In genomic region chr2:162221064-162221463, GRCh38 we compare ENCODE assay signal across 8 cellular contexts. TPM values are rescaled to one million over a fixed set of nuclear protein-coding genes. Genes with fewer than 3 reads are reported as not detected.
DNase-seq lines count a peak whose midpoint lies in the region; ATAC-seq and TF ChIP-seq lines count a peak whose summit lies in the region.

No MANE protein-coding gene starts in this region.

- H3K27ac ChIP-seq in DND-41 (ENCODE audit: low read length): no peak overlapping the region

- H3K4me3 Mint-ChIP-seq in T-helper 17 cell: no peak overlapping the region

- no peaks in the 10 kb centered on the region for H3K79me2 ChIP-seq in DND-41 (ENCODE audit: insufficient read depth, low read length)

- no peak overlapping the region for H3K4me3 ChIP-seq in DND-41 (ENCODE audit: low read depth in 1 of 2, low read length in 2 of 2)

- H3K36me3 Mint-ChIP-seq in T-helper 17 cell (ENCODE audit: low read depth): no peaks in the 10 kb centered on the region

- no peak overlapping the region for H3K9ac ChIP-seq in DND-41 (ENCODE audit: low read depth, low read length)

- no peak overlapping the region for H3K4me2 ChIP-seq in DND-41 (ENCODE audit: insufficient read depth, low read length)

- no peak overlapping the region for H2AFZ ChIP-seq in DND-41 (ENCODE audit: low read depth, low read length)

- no peaks in the 10 kb centered on the region for H3K4me1 ChIP-seq in DND-41 (ENCODE audit: insufficient read depth, low read length)

- peaks cover 3% of the 10 kb centered on the region for H3K4me1 Mint-ChIP-seq in T-helper 17 cell

- H3K36me3 ChIP-seq in DND-41 (ENCODE audit: insufficient read depth, low read length): no peaks in the 10 kb centered on the region

- ATAC-seq in DND-41 (ENCODE audit: insufficient read depth, low read depth): peak; percentile 83
- ATAC-seq in GM21423 (IDR thresholded peaks at IDR 0.05; ENCODE audit: unreplicated experiment): peak; percentile 90
- ATAC-seq in T-helper 17 cell: peak; percentile 72

- peak; percentile 89 for TF ChIP-seq CTCF in DND-41 (IDR thresholded peaks at IDR 0.05; ENCODE audit: borderline replicate concordance, extremely low read depth, low read length, poor library complexity, severe bottlenecking)

- H3K9me3 ChIP-seq in DND-41 (ENCODE audit: insufficient read depth, low read length, severe bottlenecking) (no peaks in the 10 kb centered on the region), T-helper 17 cell (ENCODE audit: control insufficient read depth, low read length, poor library complexity, severe bottlenecking) (no peaks in the 10 kb centered on the region)

- no peak overlapping the region for H3K27ac Mint-ChIP-seq in T-helper 17 cell

- no peaks in the 10 kb centered on the region for H4K20me1 ChIP-seq in DND-41 (ENCODE audit: insufficient read depth, low read length)

- peaks cover 40% of the 10 kb centered on the region for H3K27me3 Mint-ChIP-seq in T-helper 17 cell

- peaks cover 7% of the 10 kb centered on the region for H3K27me3 ChIP-seq in DND-41 (ENCODE audit: insufficient read depth, low read length, poor library complexity)

- DNase-seq in DND-41 (peak; percentile 47), HPDE6-E6E7 (ENCODE audit: extremely low spot score) (peak; percentile 68), T-helper 17 cell (peak; percentile 25 to 41 (median 29)), anterior cingulate cortex (lab: John Stamatoyannopoulos, UW) (peak in 36 of 58 donors; percentile 3 to 63 (median 22)), hippocampal formation (lab: John Stamatoyannopoulos, UW) (peak; percentile 25 to 38), NCI-H187 (lab: John Stamatoyannopoulos, UW) (no peak)
- DNase-seq in stimulated activated CD4-positive, alpha-beta T cell treated with anti-CD3 and anti-CD28 coated beads, Interleukin-12 subunit alpha, Interleukin-12 subunit beta, amount 100 ng/mL, for 24 hours (ENCODE audit: low read depth in 2 of 2): peak; percentile 27 to 55

RNA-seq across cellular contexts. Expression of gene FAP, which starts 22.2 kb away (rescaled TPM):
- not detected for total RNA-seq in T-helper 17 cell

Comparison
In these comparisons a context has a peak if more than half of its experiments do, and no peak if none do; other contexts are left out.
1. DNase-seq: peak in DND-41 (single experiment), HPDE6-E6E7 (single experiment), T-helper 17 cell (3 of 3), anterior cingulate cortex (36 of 58), hippocampal formation (2 of 2) and stimulated activated CD4-positive, alpha-beta T cell treated with anti-CD3 and anti-CD28 coated beads, Interleukin-12 subunit alpha, Interleukin-12 subunit beta, amount 100 ng/mL, for 24 hours (2 of 2); none in NCI-H187 (0 of 2).
2. Peak in every context shown above with its lines, with median percentiles within 50 percentile points of each other: ATAC-seq.